ENCODE assay signal across 8 cellular contexts in the genomic region with DNA sequence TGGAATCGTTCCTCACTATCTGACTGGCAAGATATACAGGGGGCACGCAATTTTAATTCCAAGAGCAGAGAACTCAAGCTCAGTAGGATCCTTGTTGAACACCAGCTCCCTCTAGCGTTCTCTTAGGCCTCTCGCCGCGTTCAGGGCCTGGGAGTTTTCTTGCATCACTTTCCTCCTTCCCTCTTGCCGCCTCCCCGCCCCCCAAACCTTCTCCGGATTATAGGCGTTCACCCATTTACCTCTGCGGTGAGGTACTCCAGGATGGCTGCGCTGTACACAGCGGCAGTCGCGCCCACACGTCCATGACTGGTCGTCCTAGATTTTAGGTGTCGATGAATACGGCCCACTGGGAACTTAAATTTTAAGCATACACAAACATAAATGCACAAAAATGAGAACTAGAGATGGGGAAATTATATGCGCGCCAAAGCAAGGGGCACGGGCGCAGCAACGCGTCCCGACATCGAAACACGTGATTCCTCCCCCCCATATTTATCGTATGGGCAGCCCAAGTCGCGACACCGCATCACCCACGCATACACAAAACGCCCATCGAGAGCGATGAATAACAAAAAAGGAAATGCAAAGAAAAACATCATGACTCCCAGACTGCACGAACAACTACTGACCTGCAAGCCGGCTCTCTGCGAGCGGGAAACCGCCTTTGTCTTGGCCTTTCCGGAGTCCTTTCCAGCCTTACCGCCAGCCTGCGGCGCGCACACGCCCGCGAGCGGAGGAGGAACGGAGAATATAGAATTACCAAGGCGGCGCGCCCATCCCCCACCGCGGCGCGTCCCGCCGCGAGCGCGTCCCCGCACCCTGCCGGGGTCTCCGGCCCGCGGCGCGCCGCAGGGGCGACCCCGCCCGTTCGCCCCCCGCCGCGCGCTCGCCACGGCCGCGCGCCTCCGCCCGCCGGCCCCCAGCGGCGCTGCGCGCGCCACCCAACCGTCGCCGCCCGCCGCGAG. TPM values are rescaled to one million over a fixed set of nuclear protein-coding genes. Genes with fewer than 3 reads are reported as not detected.
DNase-seq lines count a peak whose midpoint lies in the region; ATAC-seq and TF ChIP-seq lines count a peak whose summit lies in the region.

No MANE protein-coding gene starts in this region.

- H3K27me3 ChIP-seq in esophagus muscularis mucosa (no peaks in the 10 kb centered on the region), muscle layer of colon (ENCODE audit: control insufficient read depth in 1 of 2, insufficient read depth in 2 of 2, low read length in 2 of 2) (no peaks in the 10 kb centered on the region)

- WGBS in esophagus muscularis mucosa, result under 1% methylated on average over 52 of the region's 98 CpGs

- H3K27ac ChIP-seq in esophagus muscularis mucosa (replicated peaks in 1 of 4) (peak overlapping the region; percentile 93 to 98 (median 97)), muscle layer of colon (ENCODE audit: low read depth, low read length) (peak overlapping the region; percentile 89)

- intact Hi-C loops in esophagus muscularis mucosa (cut with DNase I), result loop anchor here (2.0 to 10.0 kb wide), 3 partner anchors 132 to 387 kb away; a partner anchor contains a TSS

- H3K4me3 ChIP-seq in Jurkat, Clone E6-1 (ENCODE audit: low read length), result peak overlapping the region; percentile 92
- H3K4me3 ChIP-seq in esophagus muscularis mucosa, result peak overlapping the region; percentile 89 to 94 (median 90)
- H3K4me3 ChIP-seq in muscle layer of colon (ENCODE audit: low read depth in 1 of 2, low read length in 2 of 2), result peak overlapping the region; percentile 90 to 97

- peak overlapping the region; percentile 39 for H3K9ac ChIP-seq in muscle layer of colon (ENCODE audit: low read length)

- H3K9me3 ChIP-seq in esophagus muscularis mucosa (no peaks in the 10 kb centered on the region), muscle layer of colon (ENCODE audit: low read length) (no peaks in the 10 kb centered on the region)

- TF ChIP-seq EP300 in esophagus muscularis mucosa (IDR thresholded peaks at IDR 0.05), result no peak

- TF ChIP-seq CTCF in esophagus muscularis mucosa (IDR thresholded peaks at IDR 0.05), result peak; percentile 84 to 93 (median 88)

- no peak for TF ChIP-seq POLR2A in esophagus muscularis mucosa (IDR thresholded peaks at IDR 0.05; ENCODE audit: low read depth)

- ATAC-seq in GM21576 (IDR thresholded peaks at IDR 0.05; ENCODE audit: unreplicated experiment), result peak; percentile 29

- H3K36me3 ChIP-seq in esophagus muscularis mucosa (peaks cover 0 to 8% (median 2%) of the 10 kb centered on the region in 4 donors), muscle layer of colon (ENCODE audit: insufficient read depth, low read length) (no peaks in the 10 kb centered on the region)

- H3K4me1 ChIP-seq in esophagus muscularis mucosa (peaks cover 44 to 50% (median 45%) of the 10 kb centered on the region in 4 donors), muscle layer of colon (ENCODE audit: insufficient read depth, low read length) (peaks cover 29% of the 10 kb centered on the region)

- DNase-seq in DMS153 (lab: John Stamatoyannopoulos, UW) (peak; percentile 85), OCI-M1 (lab: John Stamatoyannopoulos, UW) (peak; percentile 96), esophagus muscularis mucosa (ENCODE audit: extremely low spot score) (peak; percentile 96)
- DNase-seq in Jurkat, Clone E6-1 (ENCODE audit: low read depth, low spot score), result peak; percentile 94
- DNase-seq in activated T-cell treated with anti-CD3 and anti-CD28 coated beads, Interleukin-2, amount 50 U/mL, for 1 hour, result peak; percentile 83
- peak; percentile 92 for DNase-seq in stimulated activated CD8-positive, alpha-beta memory T cell treated with anti-CD3 and anti-CD28 coated beads, Interleukin-4, amount 100 ng/mL, for 48 hours

RNA-seq across cellular contexts. Expression of a gene that starts 0.8 kb away (rescaled TPM):
- 1,188 TPM for polyA plus RNA-seq in Jurkat, Clone E6-1 (2012; ENCODE audit: insufficient read depth, insufficient read length)
- total RNA-seq in esophagus muscularis mucosa, result 100 to 1,000 TPM; 173 to 247 (median 195) TPM

RNA-seq across cellular contexts. Expression of a gene that starts 2.9 kb away (rescaled TPM):
- 42.5 TPM for polyA plus RNA-seq in Jurkat, Clone E6-1 (2012; ENCODE audit: insufficient read depth, insufficient read length)
- total RNA-seq in esophagus muscularis mucosa, result 10 to 100 TPM; 21.2 to 40.0 (median 33.6) TPM

RNA-seq across cellular contexts. Expression of a gene that starts 55.1 kb away (rescaled TPM):
- 23.6 TPM for polyA plus RNA-seq in Jurkat, Clone E6-1 (2012; ENCODE audit: insufficient read depth, insufficient read length)
- total RNA-seq in esophagus muscularis mucosa, result 10 to 100 TPM; 22.6 to 50.3 (median 44.5) TPM

Comparison
In these comparisons a context has a peak if more than half of its experiments do, and no peak if none do; other contexts are left out.
1. Peak in every context shown above with its lines: DNase-seq, ATAC-seq, H3K4me3 ChIP-seq and H3K27ac ChIP-seq.